ENCODE assay signal across 26 cellular contexts in genomic region chr18:55073116-55073515, GRCh38.
"Had no signal": no experiment of that assay in that cellular context is flagged by ENCODE, and none has a peak within 500 bp of the region (broad histone marks: within the 10 kb centered on the region; RNA-seq: fewer than 3 reads in every experiment).

No MANE protein-coding gene starts in this region.

- H3K27ac Mint-ChIP-seq: activated CD8-positive, alpha-beta T cell treated with anti-CD3 and anti-CD28 coated beads, Interleukin-2, amount 10 ng/mL, durations not matched to agents 7 days and 5 days; activated naive CD4-positive, alpha-beta T cell treated with anti-CD3 and anti-CD28 coated beads, Interleukin-2, amount 50 U/mL, for 72 hours; activated naive CD8-positive, alpha-beta T cell treated with anti-CD3 and anti-CD28 coated beads, Interleukin-2, amount 50 U/mL, for 24 hours; activated T-cell treated with anti-CD3 and anti-CD28 coated beads, Interleukin-2, amount 50 U/mL, for 24 hours; activated T-helper 1 cell treated with anti-CD3 and anti-CD28 coated beads, Interleukin-12 subunit alpha, Interleukin-12 subunit beta, Interleukin-2, Interleukin-4 antibody, amounts not matched to agents 30 ng/mL and 10 ng/mL and 1 ng/mL, durations not matched to agents 14 hours and 24 hours and 36 hours; T-helper 2 cell treated with Interferon-gamma antibody and Interleukin-4, amounts not matched to agents 5 μg/mL and 100 μg/mL, for 36 hours had no signal

- H3K9me3 Mint-ChIP-seq: activated naive CD4-positive, alpha-beta T cell treated with anti-CD3 and anti-CD28 coated beads, Interleukin-2, amount 50 U/mL, for 72 hours; activated naive CD8-positive, alpha-beta T cell treated with anti-CD3 and anti-CD28 coated beads, Interleukin-2, amount 50 U/mL, for 24 hours; activated T-cell treated with anti-CD3 and anti-CD28 coated beads, Interleukin-2, amount 50 U/mL, for 24 hours; activated T-helper 1 cell treated with anti-CD3 and anti-CD28 coated beads, Interleukin-12 subunit alpha, Interleukin-12 subunit beta, Interleukin-2, Interleukin-4 antibody, amounts not matched to agents 30 ng/mL and 10 ng/mL and 1 ng/mL, durations not matched to agents 14 hours and 24 hours and 36 hours; T-helper 2 cell treated with Interferon-gamma antibody and Interleukin-4, amounts not matched to agents 5 μg/mL and 100 μg/mL, for 36 hours had no signal

- DNase-seq: activated CD4-positive, alpha-beta T cell treated with anti-CD3 and anti-CD28 coated beads for 48 hours; activated CD4-positive, alpha-beta T cell treated with anti-CD3 and anti-CD28 coated beads, Interleukin-2, amount 50 U/mL, for 4 hours; activated CD4-positive, CD25-positive, alpha-beta regulatory T cell treated with anti-CD3 and anti-CD28 coated beads, Interleukin-2, amount 50 U/mL, for 72 hours; activated CD8-positive, alpha-beta memory T cell treated with anti-CD3 and anti-CD28 coated beads, Interleukin-2, amount 50 U/mL, for 48 hours; activated CD8-positive, alpha-beta T cell treated with anti-CD3 and anti-CD28 coated beads, Interleukin-2, amount 10 ng/mL, durations not matched to agents 7 days and 5 days; activated effector memory CD4-positive, alpha-beta T cell treated with Interleukin-2 at 50 U/mL for 16 hours; activated naive CD4-positive, alpha-beta T cell treated with Interleukin-2 at 50 U/mL for 16 hours; activated naive CD8-positive, alpha-beta T cell treated with anti-CD3 and anti-CD28 coated beads, Interleukin-2, amount 50 U/mL, for 24 hours; activated T-cell treated with anti-CD3 and anti-CD28 coated beads, Interleukin-2, amount 50 U/mL, for 24 hours; amygdala; brain microvascular endothelial cell; caudate nucleus; Kasumi-1; NCI-H1048; NCI-H146; NCI-H187 treated with DMSO at 0.1 percent for 48 hours; NCI-H2081 treated with DMSO at 0.1 percent for 48 hours; NCI-H446; NCI-H524; SW 1271 had no signal

- H3K27ac ChIP-seq: brain microvascular endothelial cell, SK-N-MC had no signal

- ATAC-seq: activated CD8-positive, alpha-beta T cell treated with anti-CD3 and anti-CD28 coated beads, Interleukin-2, amount 10 ng/mL, durations not matched to agents 7 days and 5 days; activated naive CD4-positive, alpha-beta T cell treated with anti-CD3 and anti-CD28 coated beads, Interleukin-2, amount 50 U/mL, for 72 hours; activated naive CD8-positive, alpha-beta T cell treated with anti-CD3 and anti-CD28 coated beads, Interleukin-2, amount 50 U/mL, for 24 hours; K562; Right ventricle myocardium inferior had no signal

- H3K27me3 ChIP-seq: brain microvascular endothelial cell had no signal

- H3K27me3 Mint-ChIP-seq: activated T-cell treated with anti-CD3 and anti-CD28 coated beads, Interleukin-2, amount 50 U/mL, for 24 hours had no signal

- H3K4me3 ChIP-seq: K562, SK-N-MC had no signal

- H3K4me3 Mint-ChIP-seq: activated CD8-positive, alpha-beta T cell treated with anti-CD3 and anti-CD28 coated beads, Interleukin-2, amount 10 ng/mL, durations not matched to agents 7 days and 5 days; activated naive CD8-positive, alpha-beta T cell treated with anti-CD3 and anti-CD28 coated beads, Interleukin-2, amount 50 U/mL, for 24 hours; activated T-cell treated with anti-CD3 and anti-CD28 coated beads, Interleukin-2, amount 50 U/mL, for 24 hours; activated T-helper 1 cell treated with anti-CD3 and anti-CD28 coated beads, Interleukin-12 subunit alpha, Interleukin-12 subunit beta, Interleukin-2, Interleukin-4 antibody, amounts not matched to agents 30 ng/mL and 10 ng/mL and 1 ng/mL, durations not matched to agents 14 hours and 24 hours and 36 hours; T-helper 2 cell treated with Interferon-gamma antibody and Interleukin-4, amounts not matched to agents 5 μg/mL and 100 μg/mL, for 36 hours had no signal

- H3K36me3 ChIP-seq: brain microvascular endothelial cell had no signal

- H3K36me3 Mint-ChIP-seq: activated naive CD4-positive, alpha-beta T cell treated with anti-CD3 and anti-CD28 coated beads, Interleukin-2, amount 50 U/mL, for 72 hours had no signal
